ENCODE assay signal across 12 cellular contexts in the genomic region with DNA sequence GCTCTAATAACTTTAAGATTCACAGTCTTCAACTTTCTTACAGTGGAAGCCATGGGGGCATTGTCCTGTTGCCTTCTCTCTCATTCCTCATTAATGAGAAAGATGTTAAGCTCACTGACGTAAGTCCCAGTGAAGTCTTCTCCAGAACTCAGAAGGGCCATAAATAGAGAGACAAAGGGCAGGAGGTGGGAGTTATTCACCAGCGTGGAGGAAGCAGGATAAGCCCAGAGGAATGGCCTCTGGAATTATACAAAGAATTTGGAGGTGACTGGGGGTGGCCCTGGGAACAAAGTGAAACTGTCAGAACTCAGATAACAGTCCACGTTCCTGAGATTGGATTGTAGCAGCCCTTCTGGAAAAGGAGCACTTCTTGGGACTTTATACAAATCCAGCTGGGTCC. TPM values are rescaled to one million over a fixed set of nuclear protein-coding genes. Genes with fewer than 3 reads are reported as not detected.
A peak's percentile ranks its signal among the peaks of the same experiment; 100 is the strongest.
DNase-seq lines count a peak whose midpoint lies in the region; ATAC-seq, FAIRE-seq and TF ChIP-seq lines count a peak whose summit lies in the region.
"Had no signal": no experiment of that assay in that cellular context is flagged by ENCODE, and none has a peak within 500 bp of the region (broad histone marks: within the 10 kb centered on the region; RNA-seq: fewer than 3 reads in every experiment).

No MANE protein-coding gene starts in this region.

- H3K27ac ChIP-seq in cingulate gyrus (ENCODE audit: low read depth, low read length) (peak overlapping the region; percentile 80), kidney (ENCODE audit: low read depth in 2 of 2, low read length in 2 of 2) (peak overlapping the region; percentile 28 to 87)
- H3K27ac ChIP-seq: pancreas had no signal

- no peak for FAIRE-seq in kidney (lab: Jason Lieb, UNC)
- FAIRE-seq: pancreas had no signal

- DNase-seq in GM03348 (ENCODE audit: low spot score) (peak; percentile 55), kidney (no peak), sciatic nerve (ENCODE audit: low spot score) (no peak), NOMO-1 treated with dmso at 0.1 percent for 144 hours (lab: John Stamatoyannopoulos, UW; ENCODE audit: unreplicated experiment) (no peak), middle frontal gyrus (ENCODE audit: extremely low spot score, low spot score) (no peak), NAMALWA (ENCODE audit: low spot score) (no peak)
- DNase-seq: activated B cell treated with CpG ODN at 0.5 μM for 24 hours; activated T-cell treated with anti-CD3 and anti-CD28 coated beads, Interleukin-2, amount 50 U/mL, for 72 hours; MG63; pancreas had no signal

- TF ChIP-seq CTCF in kidney (IDR thresholded peaks at IDR 0.05; ENCODE audit: borderline replicate concordance, extremely low read depth, insufficient read depth), result no peak

- ATAC-seq in sciatic nerve (peak; percentile 20), GM21737 (IDR thresholded peaks at IDR 0.05; ENCODE audit: unreplicated experiment) (no peak)
- ATAC-seq: activated T-cell treated with anti-CD3 and anti-CD28 coated beads, Interleukin-2, amount 50 U/mL, for 72 hours; pancreas had no signal

- H3K36me3 ChIP-seq in kidney (ENCODE audit: control insufficient read depth in 1 of 2, insufficient read depth in 2 of 2, low read length in 2 of 2), result no peaks in the 10 kb centered on the region
- H3K36me3 ChIP-seq: MG63, pancreas had no signal

- peak overlapping the region in 1 of 2 donors; percentile 17 for H3K4me3 ChIP-seq in kidney (ENCODE audit: low read length in 2 of 2)
- H3K4me3 ChIP-seq: MG63, pancreas had no signal

- no peaks in the 10 kb centered on the region for H3K9me3 ChIP-seq in kidney (ENCODE audit: control insufficient read depth in 1 of 2, low read length in 2 of 2)
- H3K9me3 ChIP-seq: MG63, pancreas had no signal

- H3K4me1 ChIP-seq in kidney (ENCODE audit: control insufficient read depth in 1 of 2, insufficient read depth in 1 of 2, low read depth in 1 of 2, low read length in 2 of 2), result peaks cover 3 to 13% of the 10 kb centered on the region in 2 donors

- intact Hi-C loops in kidney (cut with DNase I), result no loop called here
- intact Hi-C loops in sciatic nerve (cut with DNase I), result no loop called here

- no peak overlapping the region for H3K9ac ChIP-seq in kidney (ENCODE audit: low read length in 2 of 2)

RNA-seq across cellular contexts. Expression of a gene that starts 52.4 kb away (rescaled TPM):
- total RNA-seq in kidney (91.7 TPM), sciatic nerve (593 TPM)
- 12.2 TPM for polyA plus RNA-seq in kidney (ENCODE audit: insufficient read depth, low read depth, low replicate concordance)
